Comparison of ENCODE assay signal across 8 cellular contexts in the genomic region with DNA sequence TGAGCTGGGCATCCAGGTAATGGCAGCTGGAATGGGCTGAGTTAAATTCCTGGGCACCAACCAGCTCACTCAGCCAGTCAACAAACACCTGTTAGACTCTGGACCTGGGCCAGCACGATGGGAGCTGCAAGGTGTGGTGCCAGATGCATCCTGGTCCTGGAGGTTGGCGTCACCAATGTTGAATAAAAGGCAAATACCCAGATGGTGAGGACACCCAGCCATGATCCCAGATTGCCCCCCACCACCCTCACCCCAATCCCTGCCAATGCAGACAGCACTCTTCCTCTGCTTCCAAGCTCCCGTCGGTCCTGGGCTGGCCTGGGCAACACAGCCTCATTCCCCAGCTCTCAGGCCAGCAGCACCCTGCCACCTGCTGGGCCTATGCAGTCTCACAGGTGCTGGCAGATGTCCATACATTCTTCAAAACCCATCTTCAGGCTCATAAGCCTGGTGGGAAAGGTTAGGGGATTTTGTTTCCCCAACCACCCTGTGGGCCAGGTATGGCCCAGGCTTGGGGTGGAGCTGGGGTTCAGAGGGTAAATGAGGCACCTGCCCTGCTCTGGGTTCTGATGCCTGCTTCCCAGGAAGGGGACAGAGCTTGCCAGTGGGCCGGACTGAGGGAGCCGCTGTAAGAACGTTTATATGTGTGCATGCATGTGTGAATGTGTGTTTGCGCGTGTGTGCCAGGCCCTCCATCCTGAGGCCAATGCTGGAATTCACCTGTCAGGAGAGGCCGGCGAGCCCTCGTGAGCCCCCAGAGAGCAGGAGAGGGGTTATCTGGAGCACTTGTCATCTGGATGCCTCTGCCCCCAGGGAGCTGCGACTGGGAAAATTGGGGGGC. TPM values are rescaled to one million over a fixed set of nuclear protein-coding genes. Genes with fewer than 3 reads are reported as not detected.
A peak's percentile ranks its signal among the peaks of the same experiment; 100 is the strongest.
DNase-seq lines count a peak whose midpoint lies in the region; ATAC-seq and TF ChIP-seq lines count a peak whose summit lies in the region.

No MANE protein-coding gene starts in this region.

- DNase-seq in D341Med (ENCODE audit: low spot score) (peak; percentile 80), HFF-Myc (ENCODE audit: extremely low read depth, low read depth) (no peak), OCI-LY7 (ENCODE audit: low spot score) (peak; percentile 28), retinal pigment epithelial cell (ENCODE audit: low read depth) (no peak), C1 segment of cervical spinal cord (lab: John Stamatoyannopoulos, UW) (no peak), mucosa of gallbladder (ENCODE audit: low spot score) (no peak)

- H3K36me3 ChIP-seq in OCI-LY7 (ENCODE audit: insufficient read depth, low read length): no peaks in the 10 kb centered on the region

- no peak overlapping the region for H2AFZ ChIP-seq in OCI-LY7 (ENCODE audit: low read length)

- intact Hi-C loops in OCI-LY7 (cut with micrococcal nuclease; ENCODE audit: unreplicated experiment): no loop called here

- no peaks in the 10 kb centered on the region for H4K20me1 ChIP-seq in OCI-LY7 (ENCODE audit: insufficient read depth, low read length)

- peak; percentile 48 for ATAC-seq in esophagus mucosa
- ATAC-seq in GM19351 (IDR thresholded peaks at IDR 0.05; ENCODE audit: unreplicated experiment): no peak

- no TSS peak for BruUV-seq in OCI-LY7 (replicated peaks; lab: Mats Ljungman, UMichigan)

- H3K27ac ChIP-seq in OCI-LY7 (ENCODE audit: low read depth, low read length, poor library complexity, severe bottlenecking): no peak overlapping the region

- H3K9me2 ChIP-seq in OCI-LY7 (ENCODE audit: insufficient read depth, low read length): no peaks in the 10 kb centered on the region

- TF ChIP-seq CTCF in HFF-Myc (IDR thresholded peaks at IDR 0.05; ENCODE audit: low read depth, low read length, missing control alignments) (peak; percentile 70), OCI-LY7 (conservative IDR thresholded peaks at IDR 0.05; ENCODE audit: low read length) (peak; percentile 71), retinal pigment epithelial cell (conservative IDR thresholded peaks at IDR 0.05; ENCODE audit: low read depth, low read length) (peak; percentile 86)

- no peak overlapping the region for H3K4me2 ChIP-seq in OCI-LY7 (ENCODE audit: low read length)

- H3K4me1 ChIP-seq in OCI-LY7 (ENCODE audit: insufficient read depth, low read length, poor library complexity, severe bottlenecking): no peaks in the 10 kb centered on the region

- no peaks in the 10 kb centered on the region for H3K79me2 ChIP-seq in OCI-LY7 (ENCODE audit: insufficient read depth, low read depth, low read length)

- POLR2A ChIA-PET in OCI-LY7 (lab: Charles Lee): interaction anchor here (0.9 kb wide), 1 partner anchor 90 kb away, joined by 4 read pairs; no protein-coding TSS in a partner anchor

- CTCF ChIA-PET in OCI-LY7 (lab: Charles Lee; ENCODE audit: unreplicated experiment): interaction anchor here (0.6 kb wide), 1 partner anchor 92 kb away, joined by 5 read pairs; no protein-coding TSS in a partner anchor

- no peak overlapping the region for H3K4me3 ChIP-seq in HFF-Myc (replicated peaks; ENCODE audit: low read depth, low read length)
- H3K4me3 ChIP-seq in OCI-LY7 (ENCODE audit: low read depth, low read length, poor library complexity, severe bottlenecking): no peak overlapping the region
- no peak overlapping the region for H3K4me3 ChIP-seq in retinal pigment epithelial cell (ENCODE audit: low read length)

- no peaks in the 10 kb centered on the region for H3K9me3 ChIP-seq in OCI-LY7 (ENCODE audit: low read length)

RNA-seq across cellular contexts. Expression of gene LGMN, which starts 58.0 kb away (rescaled TPM):
- total RNA-seq in OCI-LY7 (2014; rRNA removed; shearing (Covaris generic)): 24.8 and 27.7 TPM in 2 replicates
- total RNA-seq in OCI-LY7 (2022) (22.1 and 26.1 TPM in 2 replicates), esophagus mucosa (27.4 TPM), mucosa of gallbladder (158 TPM)

Comparison
In these comparisons a context has a peak if more than half of its experiments do, and no peak if none do; other contexts are left out.
1. DNase-seq: peak in D341Med (single experiment) and OCI-LY7 (single experiment); none in HFF-Myc (single experiment), retinal pigment epithelial cell (single experiment), C1 segment of cervical spinal cord (0 of 14) and mucosa of gallbladder (single experiment).
2. Peak in every context shown above with its lines, with median percentiles within 50 percentile points of each other: CTCF ChIP-seq.